8 cellular contexts compared by ENCODE assay signal in the genomic region with DNA sequence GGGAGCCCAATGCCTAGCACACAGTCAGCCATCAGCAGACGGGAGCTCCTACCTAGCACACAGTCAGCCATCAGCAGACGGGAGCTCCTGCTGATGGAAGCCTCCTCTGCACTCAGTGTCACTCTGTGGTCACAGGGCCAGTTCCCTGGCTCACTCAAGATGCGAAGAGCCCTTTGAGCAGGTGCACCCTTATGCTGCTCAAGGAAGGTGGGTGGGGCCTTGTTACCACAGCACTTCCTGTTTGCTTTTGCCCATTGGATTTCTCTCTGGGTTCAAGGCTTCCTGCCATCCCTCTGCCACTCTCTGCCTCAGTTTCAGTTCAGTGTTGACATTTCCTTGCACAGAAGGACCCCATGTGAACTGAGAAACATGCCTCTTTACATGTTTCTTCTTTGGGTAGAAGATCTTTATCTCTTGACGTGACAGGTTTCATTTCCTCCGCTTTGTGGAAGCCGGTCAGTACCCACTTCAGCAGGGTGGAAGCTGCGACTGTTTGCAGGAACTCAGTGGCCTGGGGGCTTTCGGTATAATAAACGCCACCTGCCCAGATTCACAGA. TPM values are rescaled to one million over a fixed set of nuclear protein-coding genes. Genes with fewer than 3 reads are reported as not detected.
DNase-seq lines count a peak whose midpoint lies in the region; ATAC-seq and TF ChIP-seq lines count a peak whose summit lies in the region.

No MANE protein-coding gene starts in this region.

- intact Hi-C loops in aorta (cut with DNase I) = loop anchor here in 1 of 2 donors (10.0 kb wide), 1 partner anchor 87 kb away; no protein-coding TSS in a partner anchor

- H3K9ac ChIP-seq in OCI-LY3 (ENCODE audit: low read length) = no peak overlapping the region; the same call in 1 of the 2 replicates

- no peaks in the 10 kb centered on the region for H3K79me2 ChIP-seq in OCI-LY3 (ENCODE audit: low read length)

- peak overlapping the region; percentile 54 for H3K4me3 ChIP-seq in OCI-LY3 (ENCODE audit: low read length)
- H3K4me3 ChIP-seq in aorta (ENCODE audit: low read length in 2 of 2) = no peak overlapping the region

- H3K27me3 ChIP-seq in OCI-LY3 (ENCODE audit: low read depth, low read length) (no peaks in the 10 kb centered on the region), aorta (ENCODE audit: control insufficient read depth in 1 of 2, insufficient read depth in 2 of 2, low read length in 1 of 2) (no peaks in the 10 kb centered on the region)

- TF ChIP-seq CTCF in OCI-LY3 (IDR thresholded peaks at IDR 0.05; ENCODE audit: low read depth, low read length) = no peak

- H3K9me3 ChIP-seq in OCI-LY3 (ENCODE audit: insufficient read depth, low read length) (no peaks in the 10 kb centered on the region), aorta (ENCODE audit: control insufficient read depth, low read length) (no peaks in the 10 kb centered on the region)

- H4K20me1 ChIP-seq in OCI-LY3 (ENCODE audit: insufficient read depth, low read length) = no peaks in the 10 kb centered on the region

- H3K27ac ChIP-seq in OCI-LY3 (ENCODE audit: low read length) (no peak overlapping the region), aorta (ENCODE audit: low read depth in 1 of 2, low read length in 2 of 2) (no peak overlapping the region)

- DNase-seq in effector CD8-positive, alpha-beta T cell (lab: John Stamatoyannopoulos, UW) = peak; percentile 11
- no peak for DNase-seq in KG1 (lab: John Stamatoyannopoulos, UW)
- no peak for DNase-seq in aorta
- no peak for DNase-seq in mesenteric fat pad (ENCODE audit: low spot score)
- no peak for DNase-seq in GM03348 (ENCODE audit: low spot score)

- peak overlapping the region; percentile 15 for H2AFZ ChIP-seq in OCI-LY3 (ENCODE audit: low read depth, low read length)

- H3K4me2 ChIP-seq in OCI-LY3 (ENCODE audit: low read length) = peak overlapping the region; percentile 53

- ATAC-seq in GM18858 (IDR thresholded peaks at IDR 0.05; ENCODE audit: unreplicated experiment) = peak; percentile 92
- ATAC-seq in HG02763 (IDR thresholded peaks at IDR 0.05; ENCODE audit: unreplicated experiment) = peak; percentile 88
- no peak for ATAC-seq in aorta (ENCODE audit: low FRiP score)

- no peaks in the 10 kb centered on the region for H3K36me3 ChIP-seq in OCI-LY3 (replicated peaks; ENCODE audit: low read depth, low read length)
- H3K36me3 ChIP-seq in aorta (ENCODE audit: control insufficient read depth in 1 of 2, insufficient read depth in 2 of 2, low read length in 1 of 2) = peaks cover 0 to 2% of the 10 kb centered on the region in 2 donors

- 84 to 88% methylated on average over 9 of the region's 9 CpGs for WGBS in aorta, 2 donors

- H3K4me1 ChIP-seq in OCI-LY3 (ENCODE audit: low read length) (peaks cover 17% of the 10 kb centered on the region), aorta (ENCODE audit: control insufficient read depth in 1 of 2, insufficient read depth in 2 of 2, low read length in 2 of 2) (no peaks in the 10 kb centered on the region)

RNA-seq across cellular contexts. Expression of gene TRIB2, which starts 11.6 kb away (rescaled TPM):
- total RNA-seq in aorta (10 to 100 TPM; 39.7 to 63.4 TPM), mesenteric fat pad (43.8 TPM)
- 10 to 100 TPM; 23.3 to 75.7 TPM for polyA plus RNA-seq in aorta
